ENCODE assay signal across 18 cellular contexts in the genomic region with DNA sequence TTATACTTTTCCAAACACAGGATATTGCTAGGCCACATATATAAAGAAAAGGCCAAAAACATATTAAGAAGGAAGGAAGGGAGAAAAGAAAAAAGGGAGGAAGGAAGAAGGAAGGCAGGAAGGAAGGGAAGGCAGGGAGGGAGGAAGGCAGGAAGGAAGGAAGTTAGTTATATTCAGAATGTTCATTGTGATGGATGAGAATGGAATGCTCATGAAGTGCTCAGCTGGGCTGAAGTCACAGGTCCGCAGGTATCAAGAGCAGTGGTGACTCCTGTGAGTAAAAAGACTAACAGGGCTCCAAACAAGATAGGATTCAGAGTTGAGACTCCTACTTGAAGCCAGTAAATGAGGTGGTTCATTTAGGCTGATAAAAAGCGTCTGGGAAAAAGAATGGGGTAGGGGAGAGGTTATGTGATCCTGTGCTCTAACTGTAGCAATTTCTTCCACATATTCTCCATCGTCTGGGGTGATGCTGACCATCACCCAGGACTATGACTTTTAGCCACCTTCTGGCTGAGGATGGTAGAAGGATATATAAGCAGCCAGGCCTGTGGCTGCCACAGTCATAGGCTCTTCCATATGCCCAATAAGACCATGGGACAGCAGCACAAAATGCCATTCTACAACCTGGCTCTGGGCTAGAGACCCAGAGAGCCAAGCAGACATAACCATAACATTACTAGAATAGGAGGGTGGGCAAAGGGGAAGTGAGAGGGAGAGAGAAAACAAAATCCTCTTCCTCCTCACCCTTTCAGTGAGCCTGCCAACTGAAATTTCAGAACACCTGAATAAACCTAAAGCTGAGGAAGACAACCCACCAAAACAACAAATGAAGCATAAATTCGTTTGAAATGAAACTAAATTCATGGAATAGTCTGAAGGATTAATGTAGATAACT.
"Had no signal": no experiment of that assay in that cellular context is flagged by ENCODE, and none has a peak within 500 bp of the region (broad histone marks: within the 10 kb centered on the region; RNA-seq: fewer than 3 reads in every experiment).

No MANE protein-coding gene starts in this region.

- H3K27me3 Mint-ChIP-seq: activated CD4-positive, alpha-beta T cell treated with anti-CD3 and anti-CD28 coated beads for 36 hours; stimulated activated naive CD8-positive, alpha-beta T cell treated with anti-CD3 and anti-CD28 coated beads, Interleukin-15, amount 100 ng/mL, for 72 hours had no signal

- H3K4me1 ChIP-seq: heart right ventricle, lower lobe of right lung, pancreas had no signal

- H3K4me3 Mint-ChIP-seq: activated CD4-positive, alpha-beta memory T cell treated with anti-CD3 and anti-CD28 coated beads for 36 hours; activated CD4-positive, alpha-beta T cell treated with anti-CD3 and anti-CD28 coated beads for 36 hours; activated CD8-positive, alpha-beta memory T cell treated with anti-CD3 and anti-CD28 coated beads, Interleukin-2, amount 10 ng/mL, durations not matched to agents 7 days and 5 days; dendritic cell treated with granulocyte-macrophage colony-stimulating factor and Interleukin-4, amounts not matched to agents 40 ng/mL and 50 ng/mL, for 4 days; stimulated activated naive CD8-positive, alpha-beta T cell treated with anti-CD3 and anti-CD28 coated beads, Interleukin-15, amount 100 ng/mL, for 72 hours; type B pancreatic cell had no signal

- H3K9me3 Mint-ChIP-seq: activated CD4-positive, alpha-beta memory T cell treated with anti-CD3 and anti-CD28 coated beads for 36 hours; activated T-helper 2 cell treated with anti-CD3 and anti-CD28 coated beads, Interferon-gamma antibody, Interleukin-2, Interleukin-4, amounts not matched to agents 10 μg/mL and 5 μg/mL and 100 μg/mL, durations not matched to agents 14 hours and 24 hours and 36 hours; dendritic cell treated with granulocyte-macrophage colony-stimulating factor and Interleukin-4, amounts not matched to agents 40 ng/mL and 50 ng/mL, for 4 days; stimulated activated naive CD8-positive, alpha-beta T cell treated with anti-CD3 and anti-CD28 coated beads, Interleukin-15, amount 100 ng/mL, for 72 hours; type B pancreatic cell had no signal

- H3K27ac ChIP-seq: epithelial cell of prostate, heart right ventricle, lower lobe of right lung, pancreas, WERI-Rb-1 had no signal

- ATAC-seq: activated CD4-positive, alpha-beta T cell treated with anti-CD3 and anti-CD28 coated beads for 36 hours; activated CD8-positive, alpha-beta memory T cell treated with anti-CD3 and anti-CD28 coated beads, Interleukin-2, amount 10 ng/mL, durations not matched to agents 7 days and 5 days; heart right ventricle; left colon; lower lobe of right lung; pancreas; stimulated activated naive CD8-positive, alpha-beta T cell treated with anti-CD3 and anti-CD28 coated beads, Interleukin-15, amount 100 ng/mL, for 72 hours had no signal

- H3K27me3 ChIP-seq: pancreas had no signal

- H3K27ac Mint-ChIP-seq: activated CD4-positive, alpha-beta memory T cell treated with anti-CD3 and anti-CD28 coated beads for 36 hours; activated CD4-positive, alpha-beta T cell treated with anti-CD3 and anti-CD28 coated beads for 36 hours; activated CD8-positive, alpha-beta memory T cell treated with anti-CD3 and anti-CD28 coated beads, Interleukin-2, amount 10 ng/mL, durations not matched to agents 7 days and 5 days; activated T-helper 2 cell treated with anti-CD3 and anti-CD28 coated beads, Interferon-gamma antibody, Interleukin-2, Interleukin-4, amounts not matched to agents 10 μg/mL and 5 μg/mL and 100 μg/mL, durations not matched to agents 14 hours and 24 hours and 36 hours; dendritic cell treated with granulocyte-macrophage colony-stimulating factor and Interleukin-4, amounts not matched to agents 40 ng/mL and 50 ng/mL, for 4 days; stimulated activated naive CD8-positive, alpha-beta T cell treated with anti-CD3 and anti-CD28 coated beads, Interleukin-15, amount 100 ng/mL, for 72 hours; type B pancreatic cell had no signal

- DNase-seq: activated CD4-positive, alpha-beta memory T cell treated with anti-CD3 and anti-CD28 coated beads for 36 hours; activated CD4-positive, alpha-beta T cell treated with anti-CD3 and anti-CD28 coated beads for 36 hours; activated CD8-positive, alpha-beta memory T cell treated with anti-CD3 and anti-CD28 coated beads, Interleukin-2, amount 10 ng/mL, durations not matched to agents 7 days and 5 days; activated naive CD4-positive, alpha-beta T cell treated with anti-CD3 and anti-CD28 coated beads, Interleukin-2, amount 50 U/mL, for 16 hours; activated T-cell treated with anti-CD3 and anti-CD28 coated beads, Interleukin-2, amount 50 U/mL, for 1 hour; effector memory CD4-positive, alpha-beta T cell; heart right ventricle; left colon; lower lobe of right lung; pancreas; stimulated activated CD4-positive, alpha-beta T cell treated with anti-CD3 and anti-CD28 coated beads, Interleukin-1b, Interleukin-23, amount 100 ng/mL, for 48 hours; stimulated activated naive CD8-positive, alpha-beta T cell treated with anti-CD3 and anti-CD28 coated beads, Interleukin-15, amount 100 ng/mL, for 72 hours; T1000; WERI-Rb-1 had no signal

- H3K9me3 ChIP-seq: heart right ventricle, lower lobe of right lung, pancreas had no signal

- H3K4me3 ChIP-seq: heart right ventricle, lower lobe of right lung, pancreas had no signal

- H3K36me3 ChIP-seq: heart right ventricle, lower lobe of right lung, pancreas, WERI-Rb-1 had no signal

- H3K36me3 Mint-ChIP-seq: activated CD4-positive, alpha-beta memory T cell treated with anti-CD3 and anti-CD28 coated beads for 36 hours; activated CD8-positive, alpha-beta memory T cell treated with anti-CD3 and anti-CD28 coated beads, Interleukin-2, amount 10 ng/mL, durations not matched to agents 7 days and 5 days; type B pancreatic cell had no signal
